In the genomic region with DNA sequence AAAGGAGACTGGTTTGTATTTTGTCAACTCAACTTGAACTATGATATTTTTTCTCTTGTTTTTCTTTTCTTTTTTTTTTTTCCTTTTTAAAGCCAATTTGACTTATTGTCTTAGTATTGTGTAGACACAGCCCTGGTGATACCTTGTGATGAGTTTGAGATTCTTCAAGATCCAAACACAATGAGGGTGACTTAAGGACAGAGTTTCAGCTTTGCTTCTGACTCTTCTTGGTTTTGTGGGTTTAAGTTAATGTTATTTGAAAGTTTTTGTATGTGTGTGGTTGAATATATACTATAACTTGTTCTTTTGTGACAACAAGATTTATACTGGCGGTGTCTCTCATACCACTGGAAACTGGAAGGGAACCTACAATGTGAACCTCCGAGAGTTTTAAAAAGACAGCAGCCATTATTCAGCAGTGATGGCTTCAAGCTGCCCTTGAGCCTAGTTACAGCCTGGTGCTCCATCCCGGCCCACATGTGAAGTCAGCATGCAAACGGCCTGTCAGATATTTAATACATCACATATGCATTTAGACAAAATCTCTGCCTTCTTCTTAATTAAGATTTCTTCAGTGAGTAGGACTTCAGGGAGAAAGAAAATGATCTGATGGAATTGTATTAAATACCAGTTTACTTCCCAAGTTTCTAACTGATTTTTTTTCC, we compare ENCODE assay signal across 2 cellular contexts.
TF ChIP-seq lines count a peak whose summit lies in the region.

No MANE protein-coding gene starts in this region.

TF ChIP-seq in A549, 52 proteins besides CTCF, POLR2A, EP300 and RAD21:
- TF ChIP-seq ZFP36 (IDR thresholded peaks at IDR 0.05; ENCODE audit: borderline replicate concordance, partially characterized antibody), result no peak
- no peak for TF ChIP-seq FOSB (CRISPR knock-in tag; IDR thresholded peaks at IDR 0.05)
- no peak for TF ChIP-seq FOXS1 (CRISPR knock-in tag; IDR thresholded peaks at IDR 0.05)
- no peak for TF ChIP-seq HEYL (CRISPR knock-in tag; IDR thresholded peaks at IDR 0.05)
- TF ChIP-seq, protein P1, sequence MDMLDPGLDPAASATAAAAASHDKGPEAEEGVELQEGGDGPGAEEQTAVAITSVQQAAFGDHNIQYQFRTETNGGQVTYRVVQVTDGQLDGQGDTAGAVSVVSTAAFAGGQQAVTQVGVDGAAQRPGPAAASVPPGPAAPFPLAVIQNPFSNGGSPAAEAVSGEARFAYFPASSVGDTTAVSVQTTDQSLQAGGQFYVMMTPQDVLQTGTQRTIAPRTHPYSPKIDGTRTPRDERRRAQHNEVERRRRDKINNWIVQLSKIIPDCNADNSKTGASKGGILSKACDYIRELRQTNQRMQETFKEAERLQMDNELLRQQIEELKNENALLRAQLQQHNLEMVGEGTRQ (IDR thresholded peaks at IDR 0.05), result no peak
- TF ChIP-seq HOXB5 (CRISPR knock-in tag; IDR thresholded peaks at IDR 0.05), result no peak
- no peak for TF ChIP-seq POLR2AphosphoS2 (conservative IDR thresholded peaks at IDR 0.05; ENCODE audit: low read length)
- no peak for TF ChIP-seq CHD4 (IDR thresholded peaks at IDR 0.05; ENCODE audit: borderline replicate concordance)
- TF ChIP-seq ZSCAN20 (CRISPR knock-in tag; IDR thresholded peaks at IDR 0.05), result no peak
- no peak for TF ChIP-seq RARB (CRISPR knock-in tag; IDR thresholded peaks at IDR 0.05)
- TF ChIP-seq, protein P2, sequence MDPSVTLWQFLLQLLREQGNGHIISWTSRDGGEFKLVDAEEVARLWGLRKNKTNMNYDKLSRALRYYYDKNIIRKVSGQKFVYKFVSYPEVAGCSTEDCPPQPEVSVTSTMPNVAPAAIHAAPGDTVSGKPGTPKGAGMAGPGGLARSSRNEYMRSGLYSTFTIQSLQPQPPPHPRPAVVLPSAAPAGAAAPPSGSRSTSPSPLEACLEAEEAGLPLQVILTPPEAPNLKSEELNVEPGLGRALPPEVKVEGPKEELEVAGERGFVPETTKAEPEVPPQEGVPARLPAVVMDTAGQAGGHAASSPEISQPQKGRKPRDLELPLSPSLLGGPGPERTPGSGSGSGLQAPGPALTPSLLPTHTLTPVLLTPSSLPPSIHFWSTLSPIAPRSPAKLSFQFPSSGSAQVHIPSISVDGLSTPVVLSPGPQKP (IDR thresholded peaks at IDR 0.05; ENCODE audit: low read depth, low read length), result no peak
- TF ChIP-seq, protein P3, sequence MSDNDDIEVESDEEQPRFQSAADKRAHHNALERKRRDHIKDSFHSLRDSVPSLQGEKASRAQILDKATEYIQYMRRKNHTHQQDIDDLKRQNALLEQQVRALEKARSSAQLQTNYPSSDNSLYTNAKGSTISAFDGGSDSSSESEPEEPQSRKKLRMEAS (IDR thresholded peaks at IDR 0.05), result no peak
- no peak for TF ChIP-seq KDM5A (IDR thresholded peaks at IDR 0.05)
- no peak for TF ChIP-seq SREBF2 (IDR thresholded peaks at IDR 0.05)
- no peak for TF ChIP-seq HOXB13 (CRISPR knock-in tag; IDR thresholded peaks at IDR 0.05; ENCODE audit: low read depth)

TF ChIP-seq in IMR-90, 13 proteins besides CTCF, POLR2A, EP300 and RAD21:
- TF ChIP-seq RCOR1 (IDR thresholded peaks at IDR 0.05; ENCODE audit: insufficient replicate concordance, low read length), result no peak
- TF ChIP-seq, protein P2 (IDR thresholded peaks at IDR 0.05; ENCODE audit: borderline replicate concordance, low read depth, low read length), result no peak
- no peak for TF ChIP-seq CHD1 (IDR thresholded peaks at IDR 0.05; ENCODE audit: low read depth, low read length)
- TF ChIP-seq, protein P1 (IDR thresholded peaks at IDR 0.05; ENCODE audit: low read depth, low read length), result no peak
- TF ChIP-seq NFE2L2 (IDR thresholded peaks at IDR 0.05; ENCODE audit: low read depth, low read length), result no peak
- TF ChIP-seq SMC3 (IDR thresholded peaks at IDR 0.05; ENCODE audit: low read depth, low read length), result no peak
